ENCODE assay signal across 21 cellular contexts in genomic region chr20:22962567-22963439, GRCh38.
A peak's percentile ranks its signal among the peaks of the same experiment; 100 is the strongest.
DNase-seq lines count a peak whose midpoint lies in the region; ATAC-seq and TF ChIP-seq lines count a peak whose summit lies in the region.
"Had no signal": no experiment of that assay in that cellular context is flagged by ENCODE, and none has a peak within 500 bp of the region (broad histone marks: within the 10 kb centered on the region; RNA-seq: fewer than 3 reads in every experiment).

No MANE protein-coding gene starts in this region.

- CTCF ChIA-PET in RWPE1 (lab: Yijun Ruan, JAX) = interaction anchor here (0.6 to 1.3 kb wide), 5 partner anchors 11 to 238 kb away, joined by 3 to 8 read pairs (median 3); no protein-coding TSS in a partner anchor
- CTCF ChIA-PET in activated CD8-positive, alpha-beta T cell treated with anti-CD3 and anti-CD28 coated beads, Interleukin-2, amount 10 ng/mL, durations not matched to agents 7 days and 5 days (lab: Charles Lee) = no interaction called here

- H3K4me3 Mint-ChIP-seq in activated CD8-positive, alpha-beta T cell treated with anti-CD3 and anti-CD28 coated beads, Interleukin-2, amount 10 ng/mL, durations not matched to agents 7 days and 5 days = no peak overlapping the region
- H3K4me3 Mint-ChIP-seq in stimulated activated memory B cell treated with anti-CD40 and anti-IgM and Interleukin-4, amounts not matched to agents 10 μg/mL and 1 μg/mL and 100 μg/mL, for 72 hours = no peak overlapping the region
- H3K4me3 Mint-ChIP-seq: activated naive CD8-positive, alpha-beta T cell treated with anti-CD3 and anti-CD28 coated beads, Interleukin-2, amount 10 ng/mL, durations not matched to agents 7 days and 5 days; CD4-positive, alpha-beta T cell had no signal

- H3K27me3 Mint-ChIP-seq in activated CD8-positive, alpha-beta T cell treated with anti-CD3 and anti-CD28 coated beads, Interleukin-2, amount 10 ng/mL, durations not matched to agents 7 days and 5 days (ENCODE audit: low read depth) = no peaks in the 10 kb centered on the region
- peaks cover 15% of the 10 kb centered on the region for H3K27me3 Mint-ChIP-seq in stimulated activated memory B cell treated with anti-CD40 and anti-IgM and Interleukin-4, amounts not matched to agents 10 μg/mL and 1 μg/mL and 100 μg/mL, for 72 hours

- no peak for ATAC-seq in activated CD8-positive, alpha-beta T cell treated with anti-CD3 and anti-CD28 coated beads, Interleukin-2, amount 10 ng/mL, durations not matched to agents 7 days and 5 days
- no peak for ATAC-seq in stimulated activated memory B cell treated with anti-CD40 and anti-IgM and Interleukin-4, amounts not matched to agents 10 μg/mL and 1 μg/mL and 100 μg/mL, for 72 hours
- ATAC-seq: stimulated activated naive CD8-positive, alpha-beta T cell treated with anti-CD3 and anti-CD28 coated beads, Interleukin-15, Interleukin-2, amounts not matched to agents 100 U/mL and 50 U/mL, for 24 hours had no signal

- POLR2A ChIA-PET in RWPE1 (lab: Yijun Ruan, JAX; ENCODE audit: low non-redundant PET) = interaction anchor here (0.5 kb wide), 1 partner anchor 12 kb away, joined by 3 read pairs; no protein-coding TSS in a partner anchor
- POLR2A ChIA-PET in activated CD8-positive, alpha-beta T cell treated with anti-CD3 and anti-CD28 coated beads, Interleukin-2, amount 10 ng/mL, durations not matched to agents 7 days and 5 days (lab: Charles Lee) = no interaction called here

- H3K4me1 Mint-ChIP-seq in activated CD8-positive, alpha-beta T cell treated with anti-CD3 and anti-CD28 coated beads, Interleukin-2, amount 10 ng/mL, durations not matched to agents 7 days and 5 days (ENCODE audit: low read depth) = no peaks in the 10 kb centered on the region
- H3K4me1 Mint-ChIP-seq in stimulated activated memory B cell treated with anti-CD40 and anti-IgM and Interleukin-4, amounts not matched to agents 10 μg/mL and 1 μg/mL and 100 μg/mL, for 72 hours = no peaks in the 10 kb centered on the region
- H3K4me1 Mint-ChIP-seq: activated naive CD8-positive, alpha-beta T cell treated with anti-CD3 and anti-CD28 coated beads, Interleukin-2, amount 10 ng/mL, durations not matched to agents 7 days and 5 days had no signal

- H3K27ac Mint-ChIP-seq in activated CD8-positive, alpha-beta T cell treated with anti-CD3 and anti-CD28 coated beads, Interleukin-2, amount 10 ng/mL, durations not matched to agents 7 days and 5 days = no peak overlapping the region
- H3K27ac Mint-ChIP-seq in stimulated activated memory B cell treated with anti-CD40 and anti-IgM and Interleukin-4, amounts not matched to agents 10 μg/mL and 1 μg/mL and 100 μg/mL, for 72 hours = no peak overlapping the region
- H3K27ac Mint-ChIP-seq: activated naive CD8-positive, alpha-beta T cell treated with anti-CD3 and anti-CD28 coated beads, Interleukin-2, amount 10 ng/mL, durations not matched to agents 7 days and 5 days; CD4-positive, alpha-beta T cell had no signal

- no peaks in the 10 kb centered on the region for H3K36me3 Mint-ChIP-seq in activated CD8-positive, alpha-beta T cell treated with anti-CD3 and anti-CD28 coated beads, Interleukin-2, amount 10 ng/mL, durations not matched to agents 7 days and 5 days (ENCODE audit: low read depth)
- no peaks in the 10 kb centered on the region for H3K36me3 Mint-ChIP-seq in stimulated activated memory B cell treated with anti-CD40 and anti-IgM and Interleukin-4, amounts not matched to agents 10 μg/mL and 1 μg/mL and 100 μg/mL, for 72 hours
- H3K36me3 Mint-ChIP-seq: activated naive CD8-positive, alpha-beta T cell treated with anti-CD3 and anti-CD28 coated beads, Interleukin-2, amount 10 ng/mL, durations not matched to agents 7 days and 5 days had no signal

- DNase-seq in HT1080 (ENCODE audit: low read depth) (peak; percentile 50), RWPE1 (ENCODE audit: low spot score) (peak; percentile 57), epithelial cell of proximal tubule (ENCODE audit: low read depth) (peak; percentile 16), smooth muscle cell of the brain vasculature (ENCODE audit: low read depth, low spot score) (peak; percentile 24), medulla oblongata (ENCODE audit: extremely low spot score) (no peak), GM20000 (ENCODE audit: low spot score) (no peak)
- DNase-seq in activated CD8-positive, alpha-beta T cell treated with anti-CD3 and anti-CD28 coated beads, Interleukin-2, amount 10 ng/mL, durations not matched to agents 7 days and 5 days = no peak
- DNase-seq: activated CD4-positive, alpha-beta T cell treated with anti-CD3 and anti-CD28 coated beads for 4 hours; activated CD8-positive, alpha-beta memory T cell treated with anti-CD3 and anti-CD28 coated beads for 24 hours; activated effector memory CD4-positive, alpha-beta T cell treated with anti-CD3 and anti-CD28 coated beads, Interleukin-2, amount 50 U/mL, for 16 hours; activated naive CD8-positive, alpha-beta T cell treated with anti-CD3 and anti-CD28 coated beads, Interleukin-2, amount 10 ng/mL, durations not matched to agents 7 days and 5 days; AML-193; CD4-positive, alpha-beta T cell; IMR-90; MG63; NCI-H1417; NCI-H2081 treated with DMSO at 0.1 percent for 48 hours; NCI-H226; sigmoid colon; stimulated activated naive CD8-positive, alpha-beta T cell treated with anti-CD3 and anti-CD28 coated beads, Interleukin-15, Interleukin-2, amounts not matched to agents 100 U/mL and 50 U/mL, for 24 hours had no signal

- TF ChIP-seq CTCF in RWPE1 (conservative IDR thresholded peaks at IDR 0.05; ENCODE audit: low read depth) (no peak), epithelial cell of proximal tubule (conservative IDR thresholded peaks at IDR 0.05; ENCODE audit: low read depth, low read length) (no peak), GM20000 (IDR thresholded peaks at IDR 0.05; ENCODE audit: extremely low read depth, missing control alignments) (no peak)

- no peak overlapping the region for H3K27ac ChIP-seq in RWPE1
- H3K27ac ChIP-seq: sigmoid colon had no signal

- H3K4me3 ChIP-seq in epithelial cell of proximal tubule (ENCODE audit: low read depth, low read length) = no peak overlapping the region
- H3K4me3 ChIP-seq: MG63, sigmoid colon had no signal

- no peaks in the 10 kb centered on the region for H3K9me3 Mint-ChIP-seq in activated CD8-positive, alpha-beta T cell treated with anti-CD3 and anti-CD28 coated beads, Interleukin-2, amount 10 ng/mL, durations not matched to agents 7 days and 5 days (ENCODE audit: insufficient read depth)
- peaks cover 5% of the 10 kb centered on the region for H3K9me3 Mint-ChIP-seq in stimulated activated memory B cell treated with anti-CD40 and anti-IgM and Interleukin-4, amounts not matched to agents 10 μg/mL and 1 μg/mL and 100 μg/mL, for 72 hours

Comparison
In these comparisons a context has a peak if more than half of its experiments do, and no peak if none do; other contexts are left out.
1. DNase-seq: peak in HT1080 (single experiment), RWPE1 (single experiment), epithelial cell of proximal tubule (single experiment) and smooth muscle cell of the brain vasculature (single experiment); none in medulla oblongata (single experiment), activated CD8-positive, alpha-beta T cell treated with anti-CD3 and anti-CD28 coated beads, Interleukin-2, amount 10 ng/mL, durations not matched to agents 7 days and 5 days (single experiment) and GM20000 (single experiment).